ENCODE assay signal across 9 cellular contexts in the genomic region with DNA sequence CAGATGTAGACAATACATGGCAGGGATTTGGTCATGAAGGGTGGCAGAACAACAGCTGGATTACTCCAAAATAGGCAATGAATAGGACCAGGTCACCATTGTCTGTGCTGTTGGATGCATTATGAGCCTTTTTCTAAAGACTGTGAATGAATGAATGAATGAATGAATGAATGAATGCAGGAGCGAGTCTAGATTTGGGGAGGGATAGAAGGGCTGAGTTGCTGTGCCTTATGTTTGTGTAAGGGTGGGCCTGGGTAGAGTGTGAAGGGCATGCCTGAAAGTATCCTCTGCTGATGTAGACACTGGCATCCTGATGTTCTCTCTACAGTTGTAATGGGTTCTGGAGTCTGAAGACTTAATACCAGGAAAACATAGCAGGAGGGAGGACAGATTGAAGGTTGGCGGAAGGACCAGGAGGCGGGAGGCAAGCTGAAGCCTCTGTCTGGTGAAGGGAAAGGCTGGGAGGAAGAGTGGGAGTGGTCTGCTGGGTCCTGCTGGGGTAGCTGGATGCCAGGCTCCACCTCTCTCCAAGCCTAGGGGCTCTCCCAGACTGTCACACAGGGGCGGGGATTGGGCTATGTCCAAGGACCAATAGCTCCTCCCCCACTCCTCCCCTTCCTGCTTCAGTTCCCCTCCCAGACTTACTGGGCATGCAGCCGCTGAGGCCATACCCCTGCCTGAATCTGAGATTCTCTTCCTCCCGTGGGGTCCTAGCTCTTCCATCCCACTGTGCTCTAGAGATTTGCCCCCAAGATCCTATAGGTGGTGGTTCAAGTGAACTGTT. TPM values are rescaled to one million over a fixed set of nuclear protein-coding genes. Genes with fewer than 3 reads are reported as not detected.
DNase-seq lines count a peak whose midpoint lies in the region; ATAC-seq and TF ChIP-seq lines count a peak whose summit lies in the region.
"Had no signal": no experiment of that assay in that cellular context is flagged by ENCODE, and none has a peak within 500 bp of the region (broad histone marks: within the 10 kb centered on the region; RNA-seq: fewer than 3 reads in every experiment).

No MANE protein-coding gene starts in this region.

- H3K9me3 ChIP-seq in esophagus squamous epithelium (no peaks in the 10 kb centered on the region), mucosa of descending colon (no peaks in the 10 kb centered on the region), aorta (ENCODE audit: control insufficient read depth, low read length) (no peaks in the 10 kb centered on the region)
- H3K9me3 ChIP-seq: neutrophil had no signal

- intact Hi-C loops in esophagus squamous epithelium (cut with DNase I) = no loop called here
- intact Hi-C loops in mucosa of descending colon (cut with DNase I, micrococcal nuclease) = no loop called here
- intact Hi-C loops in aorta (cut with DNase I) = no loop called here

- peak overlapping the region in 1 of 4 donors; percentile 6 for H3K4me3 ChIP-seq in esophagus squamous epithelium
- no peak overlapping the region for H3K4me3 ChIP-seq in mucosa of descending colon
- no peak overlapping the region for H3K4me3 ChIP-seq in aorta (ENCODE audit: low read length in 2 of 2)

- TF ChIP-seq CTCF in esophagus squamous epithelium (IDR thresholded peaks at IDR 0.05) (no peak), mucosa of descending colon (IDR thresholded peaks at IDR 0.05) (no peak)

- H3K4me1 ChIP-seq in esophagus squamous epithelium (peaks cover 7 to 35% (median 22%) of the 10 kb centered on the region in 3 donors), mucosa of descending colon (ENCODE audit: low read depth) (peaks cover 18% of the 10 kb centered on the region), aorta (ENCODE audit: control insufficient read depth in 1 of 2, insufficient read depth in 2 of 2, low read length in 2 of 2) (no peaks in the 10 kb centered on the region)

- no peak for TF ChIP-seq POLR2A in esophagus squamous epithelium (IDR thresholded peaks at IDR 0.05)

- DNase-seq in COLO829 (ENCODE audit: low spot score) (peak; percentile 80), SHP77 (lab: John Stamatoyannopoulos, UW) (peak; percentile 32 to 49), esophagus squamous epithelium (lab: John Stamatoyannopoulos, UW) (no peak), mucosa of descending colon (peak; percentile 82 to 85 (median 84)), aorta (peak; percentile 96)

- H3K27ac ChIP-seq in esophagus squamous epithelium (peak overlapping the region in 3 of 4 donors; percentile 55 to 77 (median 70)), aorta (ENCODE audit: low read depth in 1 of 2, low read length in 2 of 2) (peak overlapping the region in 1 of 2 donors; percentile 20)
- H3K27ac ChIP-seq: neutrophil had no signal

- H3K27me3 ChIP-seq in esophagus squamous epithelium (no peaks in the 10 kb centered on the region), aorta (ENCODE audit: control insufficient read depth in 1 of 2, insufficient read depth in 2 of 2, low read length in 1 of 2) (no peaks in the 10 kb centered on the region)
- H3K27me3 ChIP-seq: neutrophil had no signal

- peaks cover 0 to 22% (median 0%) of the 10 kb centered on the region in 3 donors for H3K36me3 ChIP-seq in esophagus squamous epithelium
- H3K36me3 ChIP-seq in mucosa of descending colon (ENCODE audit: low read depth) = no peaks in the 10 kb centered on the region
- H3K36me3 ChIP-seq in aorta (ENCODE audit: control insufficient read depth in 1 of 2, insufficient read depth in 2 of 2, low read length in 1 of 2) = no peaks in the 10 kb centered on the region
- H3K36me3 ChIP-seq: neutrophil had no signal

- 36 to 52% methylated on average over 5 to 6 of the region's 6 CpGs for WGBS in esophagus squamous epithelium, 2 donors
- WGBS in aorta, 2 donors = 25 to 33% methylated on average over 6 of the region's 6 CpGs

- peak; percentile 58 for ATAC-seq in GM19397 (IDR thresholded peaks at IDR 0.05; ENCODE audit: unreplicated experiment)
- peak; percentile 59 for ATAC-seq in HG03571 (IDR thresholded peaks at IDR 0.05; ENCODE audit: unreplicated experiment)
- peak; percentile 64 for ATAC-seq in mucosa of descending colon
- ATAC-seq in aorta (ENCODE audit: low FRiP score) = peak; percentile 91
- no peak for ATAC-seq in GM18520 (IDR thresholded peaks at IDR 0.05; ENCODE audit: unreplicated experiment)

RNA-seq across cellular contexts. Expression of gene TRIM3, which starts 4.8 kb away (rescaled TPM):
- total RNA-seq in esophagus squamous epithelium (10 to 100 TPM in 1 of 4 donors, 1 to 10 TPM in 3; 4.0 to 13.5 (median 7.0) TPM), mucosa of descending colon (10 to 100 TPM; 28.0 to 57.8 (median 48.4) TPM), aorta (10 to 100 TPM; 28.6 to 35.5 TPM)
- polyA plus RNA-seq in aorta = 10 to 100 TPM; 23.5 to 44.9 TPM

RNA-seq across cellular contexts. Expression of gene ARFIP2, which starts 12.2 kb away (rescaled TPM):
- total RNA-seq in esophagus squamous epithelium = 10 to 100 TPM; 39.4 to 74.6 (median 50.8) TPM
- 10 to 100 TPM; 52.7 to 85.0 (median 76.6) TPM for total RNA-seq in mucosa of descending colon
- 10 to 100 TPM; 40.8 to 46.0 TPM for total RNA-seq in aorta
- polyA plus RNA-seq in aorta = 10 to 100 TPM; 14.9 to 56.1 TPM

RNA-seq across cellular contexts. Expression of gene TIMM10B, which starts 12.4 kb away (rescaled TPM):
- total RNA-seq in esophagus squamous epithelium = 10 to 100 TPM; 17.0 to 40.2 (median 29.6) TPM
- total RNA-seq in mucosa of descending colon = 10 to 100 TPM; 36.9 to 42.4 (median 41.0) TPM
- total RNA-seq in aorta = 10 to 100 TPM; 31.1 to 37.3 TPM
- 10 to 100 TPM; 21.0 to 39.1 TPM for polyA plus RNA-seq in aorta

RNA-seq across cellular contexts. Expression of gene HPX, which starts 28.1 kb away (rescaled TPM):
- total RNA-seq in esophagus squamous epithelium (under 1 TPM in 1 of 4 donors, not detected in 3; 0.76 TPM), mucosa of descending colon (1 to 10 TPM; 2.0 to 7.0 (median 2.3) TPM), aorta (1 to 10 TPM; 3.0 to 6.0 TPM)
- polyA plus RNA-seq in aorta = 1 to 10 TPM in 1 of 2 donors, under 1 TPM in 1; 0.50 to 1.1 TPM

RNA-seq across cellular contexts. Expression of gene DNHD1, which starts 28.2 kb away (rescaled TPM):
- total RNA-seq in esophagus squamous epithelium (10 to 100 TPM in 1 of 4 donors, 1 to 10 TPM in 3; 1.3 to 11.8 (median 7.7) TPM), mucosa of descending colon (10 to 100 TPM; 12.9 to 17.7 (median 15.5) TPM), aorta (10 to 100 TPM; 24.1 to 28.1 TPM)
- 10 to 100 TPM in 1 of 2 donors, 1 to 10 TPM in 1; 1.9 to 20.5 TPM for polyA plus RNA-seq in aorta
